8 cellular contexts compared by ENCODE assay signal in genomic region chr5:188488-189481, GRCh38. TPM values are rescaled to one million over a fixed set of nuclear protein-coding genes. Genes with fewer than 3 reads are reported as not detected.
A peak's percentile ranks its signal among the peaks of the same experiment; 100 is the strongest.
DNase-seq lines count a peak whose midpoint lies in the region; ATAC-seq and TF ChIP-seq lines count a peak whose summit lies in the region.

No MANE protein-coding gene starts in this region.

- peak overlapping the region in 7 of 10 donors; percentile 8 to 38 (median 22) for H3K4me3 ChIP-seq in heart right ventricle
- H3K4me3 ChIP-seq in psoas muscle = peak overlapping the region; percentile 47
- peak overlapping the region in 1 of 2 donors; percentile 20 for H3K4me3 ChIP-seq in uterus

- DNase-seq in NCI-H1092 treated with DMSO at 0.1 percent for 48 hours (lab: John Stamatoyannopoulos, UW) = peak; percentile 79
- DNase-seq in SW 1271 (lab: John Stamatoyannopoulos, UW) = peak; percentile 52 to 77
- peak; percentile 90 for DNase-seq in activated naive CD8-positive, alpha-beta T cell treated with anti-CD3 and anti-CD28 coated beads, Interleukin-2, amount 50 U/mL, for 24 hours
- DNase-seq in heart right ventricle = peak; percentile 88
- DNase-seq in psoas muscle = peak; percentile 92 to 96
- peak; percentile 76 to 87 for DNase-seq in uterus

- WGBS in heart right ventricle, 2 donors = 30 to 32% methylated on average over 37 of the region's 37 CpGs
- 28 to 34% (median 31%) methylated on average over 36 to 37 of the region's 37 CpGs for WGBS in psoas muscle, 3 donors

- H3K36me3 Mint-ChIP-seq in activated naive CD8-positive, alpha-beta T cell treated with anti-CD3 and anti-CD28 coated beads, Interleukin-2, amount 50 U/mL, for 24 hours (ENCODE audit: low read depth) = no peaks in the 10 kb centered on the region

- no peak for TF ChIP-seq POLR2A in uterus (IDR thresholded peaks at IDR 0.05)

- no peak overlapping the region for H3K27ac Mint-ChIP-seq in activated naive CD8-positive, alpha-beta T cell treated with anti-CD3 and anti-CD28 coated beads, Interleukin-2, amount 50 U/mL, for 24 hours

- H3K27ac ChIP-seq in heart right ventricle = peak overlapping the region in 7 of 10 donors; percentile 76 to 97 (median 92)
- H3K27ac ChIP-seq in psoas muscle = peak overlapping the region; percentile 97
- H3K27ac ChIP-seq in uterus = no peak overlapping the region

- H3K9me3 Mint-ChIP-seq in activated naive CD8-positive, alpha-beta T cell treated with anti-CD3 and anti-CD28 coated beads, Interleukin-2, amount 50 U/mL, for 24 hours = no peaks in the 10 kb centered on the region

- H3K4me1 ChIP-seq in heart right ventricle = peaks cover 6 to 45% (median 22%) of the 10 kb centered on the region in 9 donors
- H3K4me1 ChIP-seq in psoas muscle = peaks cover 41% of the 10 kb centered on the region
- peaks cover 0 to 4% of the 10 kb centered on the region in 2 donors for H3K4me1 ChIP-seq in uterus

- peak overlapping the region; percentile 21 for H3K4me3 Mint-ChIP-seq in activated naive CD8-positive, alpha-beta T cell treated with anti-CD3 and anti-CD28 coated beads, Interleukin-2, amount 50 U/mL, for 24 hours

- ATAC-seq in HG02623 (IDR thresholded peaks at IDR 0.05; ENCODE audit: unreplicated experiment) = peak; percentile 76
- peak; percentile 93 for ATAC-seq in activated naive CD8-positive, alpha-beta T cell treated with anti-CD3 and anti-CD28 coated beads, Interleukin-2, amount 50 U/mL, for 24 hours
- ATAC-seq in heart right ventricle = peak; percentile 17 to 75 (median 66)
- ATAC-seq in psoas muscle = peak; percentile 75 to 77 (median 77)

- H3K9me3 ChIP-seq in heart right ventricle (no peaks in the 10 kb centered on the region), psoas muscle (no peaks in the 10 kb centered on the region), uterus (no peaks in the 10 kb centered on the region)

- peaks cover 12% of the 10 kb centered on the region for H3K27me3 Mint-ChIP-seq in activated naive CD8-positive, alpha-beta T cell treated with anti-CD3 and anti-CD28 coated beads, Interleukin-2, amount 50 U/mL, for 24 hours

- TF ChIP-seq CTCF in GM12874 (IDR thresholded peaks at IDR 0.05; ENCODE audit: insufficient read depth, low read depth, low read length) (peak; percentile 97), heart right ventricle (IDR thresholded peaks at IDR 0.05) (peak; percentile 87 to 97 (median 94)), psoas muscle (IDR thresholded peaks at IDR 0.05) (peak; percentile 94), uterus (IDR thresholded peaks at IDR 0.05) (peak; percentile 81 to 88 (median 87))

- H3K4me1 Mint-ChIP-seq in activated naive CD8-positive, alpha-beta T cell treated with anti-CD3 and anti-CD28 coated beads, Interleukin-2, amount 50 U/mL, for 24 hours = peaks cover 9% of the 10 kb centered on the region

- no peaks in the 10 kb centered on the region for H3K36me3 ChIP-seq in heart right ventricle
- H3K36me3 ChIP-seq in psoas muscle (ENCODE audit: insufficient read depth in 1 of 2, low read depth in 1 of 2) = no peaks in the 10 kb centered on the region
- no peaks in the 10 kb centered on the region for H3K36me3 ChIP-seq in uterus

- H3K27me3 ChIP-seq in heart right ventricle = peaks cover 0 to 27% (median 7%) of the 10 kb centered on the region in 7 donors
- no peaks in the 10 kb centered on the region for H3K27me3 ChIP-seq in psoas muscle (ENCODE audit: insufficient read depth in 3 of 3, low read length in 2 of 3)
- no peaks in the 10 kb centered on the region for H3K27me3 ChIP-seq in uterus

- intact Hi-C loops in heart right ventricle (cut with DNase I) = loop anchor here in 2 of 10 donors (2.0 to 5.0 kb wide), 2 partner anchors 30 to 244 kb away; partner anchors contain the start of genes CCDC127 (in 2 of the 2) and SDHA (in 2 of the 2)
- intact Hi-C loops in psoas muscle (cut with DNase I) = loop anchor here in 1 of 2 donors (5.0 kb wide), 2 partner anchors 34 to 129 kb away; no protein-coding TSS in a partner anchor
- intact Hi-C loops in uterus (cut with DNase I; ENCODE audit: low total_unique reads) = no loop called here

RNA-seq across cellular contexts. Expression of gene LRRC14B, which starts 2.5 kb away (rescaled TPM):
- total RNA-seq in heart right ventricle (10 to 100 TPM; 27.4 to 96.6 (median 58.3) TPM), psoas muscle (10 to 100 TPM in 1 of 4 donors, 1 to 10 TPM in 3; 1.3 to 13.4 (median 9.0) TPM), uterus (not detected)
- polyA plus RNA-seq in heart right ventricle (10 to 100 TPM in 1 of 2 donors, 1 to 10 TPM in 1; 2.6 to 16.0 TPM), psoas muscle (10 to 100 TPM in 2 of 3 donors, under 1 TPM in 1; 0.42 to 15.5 (median 14.5) TPM)

RNA-seq across cellular contexts. Expression of gene CCDC127, which starts 29.2 kb away (rescaled TPM):
- total RNA-seq in heart right ventricle (10 to 100 TPM in 1 of 10 donors, 1 to 10 TPM in 9; 5.0 to 10.4 (median 7.7) TPM), psoas muscle (1 to 10 TPM; 6.9 to 9.6 (median 7.4) TPM), uterus (10 to 100 TPM in 1 of 4 donors, 1 to 10 TPM in 3; 2.6 to 10.2 (median 6.0) TPM)
- polyA plus RNA-seq in heart right ventricle (1 to 10 TPM; 3.8 to 4.3 TPM), psoas muscle (10 to 100 TPM in 1 of 3 donors, 1 to 10 TPM in 2; 4.1 to 11.2 (median 5.5) TPM)

RNA-seq across cellular contexts. Expression of gene SDHA, which starts 29.3 kb away (rescaled TPM):
- total RNA-seq in heart right ventricle (100 to 1,000 TPM; 557 to 897 (median 823) TPM), psoas muscle (100 to 1,000 TPM; 269 to 363 (median 314) TPM), uterus (10 to 100 TPM; 39.1 to 97.1 (median 65.4) TPM)
- polyA plus RNA-seq in heart right ventricle (100 to 1,000 TPM; 317 to 636 TPM), psoas muscle (100 to 1,000 TPM; 160 to 205 (median 205) TPM)

Comparison
In these comparisons a context has a peak if more than half of its experiments do, and no peak if none do; other contexts are left out.
1. H3K27ac ChIP-seq: peak in heart right ventricle (7 of 10) and psoas muscle (single experiment); none in uterus (0 of 2).
2. Peak in every context shown above with its lines, with median percentiles within 50 percentile points of each other: CTCF ChIP-seq, ATAC-seq and DNase-seq.